ENCODE assay signal across 10 cellular contexts in genomic region chr12:132145334-132145733, GRCh38. TPM values are rescaled to one million over a fixed set of nuclear protein-coding genes. Genes with fewer than 3 reads are reported as not detected.
A peak's percentile ranks its signal among the peaks of the same experiment; 100 is the strongest.
DNase-seq lines count a peak whose midpoint lies in the region; ATAC-seq and TF ChIP-seq lines count a peak whose summit lies in the region.
"Had no signal": no experiment of that assay in that cellular context is flagged by ENCODE, and none has a peak within 500 bp of the region (broad histone marks: within the 10 kb centered on the region; RNA-seq: fewer than 3 reads in every experiment).

No MANE protein-coding gene starts in this region.

- no peaks in the 10 kb centered on the region for H3K9me3 ChIP-seq in Peyer's patch
- no peaks in the 10 kb centered on the region for H3K9me3 ChIP-seq in esophagus squamous epithelium
- H3K9me3 ChIP-seq in psoas muscle: no peaks in the 10 kb centered on the region
- H3K9me3 ChIP-seq: ascending aorta had no signal

- TF ChIP-seq POLR2A in Peyer's patch (IDR thresholded peaks at IDR 0.05) (no peak), esophagus squamous epithelium (IDR thresholded peaks at IDR 0.05) (no peak)

- DNase-seq in GM12864 (ENCODE audit: low read depth) (no peak), Peyer's patch (peak in 1 of 3 donors; percentile 44), esophagus squamous epithelium (lab: John Stamatoyannopoulos, UW) (no peak), psoas muscle (peak in 1 of 2 donors; percentile 47), iPS-NIHi7 (ENCODE audit: extremely low spot score) (no peak), GM20000 (ENCODE audit: low spot score) (no peak), DMS153 (lab: John Stamatoyannopoulos, UW) (no peak)
- DNase-seq: stimulated activated CD4-positive, alpha-beta T cell treated with anti-CD3 and anti-CD28 coated beads, Interleukin-4, amount 100 ng/mL, for 24 hours had no signal

- H3K27me3 ChIP-seq in Peyer's patch (no peaks in the 10 kb centered on the region), esophagus squamous epithelium (no peaks in the 10 kb centered on the region), psoas muscle (ENCODE audit: insufficient read depth in 3 of 3, low read length in 2 of 3) (no peaks in the 10 kb centered on the region)
- H3K27me3 ChIP-seq: ascending aorta had no signal

- H3K4me1 ChIP-seq in Peyer's patch (peaks cover 5 to 26% (median 17%) of the 10 kb centered on the region in 4 donors), esophagus squamous epithelium (peaks cover 20 to 43% (median 23%) of the 10 kb centered on the region in 3 donors), psoas muscle (peaks cover 17% of the 10 kb centered on the region)

- peaks cover 0 to 29% (median 0%) of the 10 kb centered on the region in 3 donors for H3K36me3 ChIP-seq in Peyer's patch
- H3K36me3 ChIP-seq in esophagus squamous epithelium: peaks cover 19 to 55% (median 28%) of the 10 kb centered on the region in 3 donors
- H3K36me3 ChIP-seq in psoas muscle (ENCODE audit: insufficient read depth in 1 of 2, low read depth in 1 of 2): peaks cover 5 to 50% of the 10 kb centered on the region in 2 donors

- WGBS in esophagus squamous epithelium, 2 donors: 62 to 76% methylated on average over 3 to 4 of the region's 7 CpGs
- 75 to 82% (median 76%) methylated on average over 6 to 7 of the region's 7 CpGs for WGBS in psoas muscle, 3 donors

- TF ChIP-seq CTCF in GM12864 (IDR thresholded peaks at IDR 0.05; ENCODE audit: low read depth, low read length, missing control alignments) (no peak), Peyer's patch (IDR thresholded peaks at IDR 0.05) (no peak), esophagus squamous epithelium (IDR thresholded peaks at IDR 0.05) (no peak), psoas muscle (IDR thresholded peaks at IDR 0.05) (no peak), GM20000 (IDR thresholded peaks at IDR 0.05; ENCODE audit: extremely low read depth, missing control alignments) (no peak)

- intact Hi-C loops in esophagus squamous epithelium (cut with DNase I) (no loop called here), psoas muscle (cut with DNase I) (loop anchor here in 1 of 2 donors (1.0 kb wide), 1 partner anchor 48 kb away; no protein-coding TSS in a partner anchor)

- H3K27ac ChIP-seq in Peyer's patch (no peak overlapping the region), esophagus squamous epithelium (peak overlapping the region in 1 of 4 donors; percentile 95), psoas muscle (peak overlapping the region; percentile 89)

- no peak for ATAC-seq in psoas muscle
- no peak for ATAC-seq in GM21390 (IDR thresholded peaks at IDR 0.05; ENCODE audit: unreplicated experiment)

- H3K4me3 ChIP-seq in GM12864 (ENCODE audit: low read depth, low read length) (peak overlapping the region; percentile 94), Peyer's patch (peak overlapping the region in 3 of 4 donors; percentile 64 to 99 (median 99)), esophagus squamous epithelium (peak overlapping the region; percentile 81 to 99 (median 92)), psoas muscle (peak overlapping the region; percentile 96)

RNA-seq across cellular contexts. Expression of gene NOC4L, which starts 1.1 kb away (rescaled TPM):
- total RNA-seq in Peyer's patch: 10 to 100 TPM in 2 of 4 donors, 1 to 10 TPM in 2; 8.9 to 47.0 (median 12.2) TPM
- 10 to 100 TPM in 3 of 4 donors, 1 to 10 TPM in 1; 9.6 to 12.1 (median 11.1) TPM for total RNA-seq in esophagus squamous epithelium
- total RNA-seq in psoas muscle: 10 to 100 TPM in 3 of 4 donors, 1 to 10 TPM in 1; 7.9 to 25.7 (median 17.7) TPM
- 10 to 100 TPM; 28.4 to 36.7 (median 30.8) TPM for polyA plus RNA-seq in psoas muscle

RNA-seq across cellular contexts. Expression of gene DDX51, which starts 1.2 kb away (rescaled TPM):
- total RNA-seq in Peyer's patch: 10 to 100 TPM; 18.7 to 78.4 (median 32.2) TPM
- total RNA-seq in esophagus squamous epithelium: 10 to 100 TPM in 2 of 4 donors, 1 to 10 TPM in 2; 8.9 to 15.3 (median 11.0) TPM
- 10 to 100 TPM in 3 of 4 donors, 1 to 10 TPM in 1; 7.3 to 17.1 (median 11.8) TPM for total RNA-seq in psoas muscle
- 10 to 100 TPM; 11.7 to 17.0 (median 14.8) TPM for polyA plus RNA-seq in psoas muscle
